ENCODE assay signal across 1 cellular context in genomic region chr7:1142051-1142635, GRCh38.
TF ChIP-seq lines count a peak whose summit lies in the region.

No MANE protein-coding gene starts in this region.

TF ChIP-seq in SK-N-SH treated with all-trans-retinoic acid at 6 μM for 48 hours, 23 proteins besides CTCF, POLR2A, EP300 and RAD21 (continued from another document):
- TF ChIP-seq ARNTL (CRISPR knock-in tag; IDR thresholded peaks at IDR 0.05; ENCODE audit: borderline replicate concordance, low read depth) (no peak), ZNF70 (CRISPR knock-in tag; IDR thresholded peaks at IDR 0.05) (no peak), ZC3H10 (CRISPR knock-in tag; IDR thresholded peaks at IDR 0.05) (no peak), CSDC2 (CRISPR knock-in tag; IDR thresholded peaks at IDR 0.05) (no peak), POU6F1 (CRISPR knock-in tag; IDR thresholded peaks at IDR 0.05; ENCODE audit: borderline replicate concordance, low read depth) (no peak), RARB (CRISPR knock-in tag; IDR thresholded peaks at IDR 0.05) (no peak), CREB5 (CRISPR knock-in tag; IDR thresholded peaks at IDR 0.05; ENCODE audit: low read depth) (no peak), OSR1 (CRISPR knock-in tag; IDR thresholded peaks at IDR 0.05) (no peak)
